ENCODE assay signal across 7 cellular contexts in genomic region chr7:87312215-87312865, GRCh38. TPM values are rescaled to one million over a fixed set of nuclear protein-coding genes. Genes with fewer than 3 reads are reported as not detected.
DNase-seq lines count a peak whose midpoint lies in the region; TF ChIP-seq lines count a peak whose summit lies in the region.

No MANE protein-coding gene starts in this region.

- intact Hi-C loops in adrenal gland (cut with DNase I) = loop anchor here in 1 of 2 donors (5.0 kb wide), 1 partner anchor 105 kb away; no protein-coding TSS in a partner anchor

- peaks cover 7 to 13% of the 10 kb centered on the region in 2 donors for H3K4me1 ChIP-seq in adrenal gland (replicated peaks in 1 of 2)

- H3K4me3 ChIP-seq in HFF-Myc (replicated peaks; ENCODE audit: low read depth, low read length) = no peak overlapping the region
- no peak overlapping the region for H3K4me3 ChIP-seq in NB4 (ENCODE audit: low read depth, low read length)
- H3K4me3 ChIP-seq in adrenal gland = no peak overlapping the region

- H3K9me3 ChIP-seq in adrenal gland (replicated peaks in 1 of 3) = no peaks in the 10 kb centered on the region

- H3K27ac ChIP-seq in adrenal gland = no peak overlapping the region

- peak; percentile 93 for TF ChIP-seq CTCF in GM12874 (IDR thresholded peaks at IDR 0.05; ENCODE audit: insufficient read depth, low read depth, low read length)
- peak; percentile 98 for TF ChIP-seq CTCF in HFF-Myc (IDR thresholded peaks at IDR 0.05; ENCODE audit: low read depth, low read length, missing control alignments)
- TF ChIP-seq CTCF in NB4 (IDR thresholded peaks at IDR 0.05; ENCODE audit: low read depth, low read length) = peak; percentile 99
- peak; percentile 96 to 99 (median 97) for TF ChIP-seq CTCF in adrenal gland (IDR thresholded peaks at IDR 0.05)

- DNase-seq in HFF-Myc (ENCODE audit: extremely low read depth, low read depth) = peak; percentile 48
- DNase-seq in NB4 (ENCODE audit: low read depth) = peak; percentile 73
- peak; percentile 32 for DNase-seq in T follicular helper cell (ENCODE audit: low read depth)
- DNase-seq in adrenal gland = peak; percentile 56 to 85 (median 68)
- peak; percentile 43 for DNase-seq in hepatic stellate cell (ENCODE audit: low spot score)
- peak; percentile 43 for DNase-seq in smooth muscle cell of the brain vasculature (ENCODE audit: low read depth, low spot score)

- no peaks in the 10 kb centered on the region for H3K27me3 ChIP-seq in adrenal gland

- TF ChIP-seq POLR2A in NB4 (IDR thresholded peaks at IDR 0.05; ENCODE audit: extremely low read depth, insufficient read length) (no peak), adrenal gland (IDR thresholded peaks at IDR 0.05) (no peak)

- no peaks in the 10 kb centered on the region for H3K36me3 ChIP-seq in adrenal gland (replicated peaks in 1 of 2)

- WGBS in adrenal gland, 4 donors = 10 to 23% (median 19%) methylated on average over 2 of the region's 2 CpGs

RNA-seq across cellular contexts. Expression of gene CROT, which starts 33.1 kb away (rescaled TPM):
- total RNA-seq in adrenal gland = 10 to 100 TPM; 11.9 to 24.1 (median 15.7) TPM
- polyA plus RNA-seq in adrenal gland = 10 to 100 TPM in 1 of 3 donors, 1 to 10 TPM in 2; 7.7 to 19.5 (median 7.7) TPM
